ENCODE assay signal across 8 cellular contexts in genomic region chr10:74000244-74000643, GRCh38. TPM values are rescaled to one million over a fixed set of nuclear protein-coding genes. Genes with fewer than 3 reads are reported as not detected.
DNase-seq lines count a peak whose midpoint lies in the region; ATAC-seq and TF ChIP-seq lines count a peak whose summit lies in the region.
"Not testable (repeated sequence)": the region's sequence is repeated elsewhere in the genome, so short reads cannot be mapped to it uniquely, and the experiment has no call there.

No MANE protein-coding gene starts in this region.

- not testable (repeated sequence) for DNase-seq in WTC11 (ENCODE audit: low spot score); colonic mucosa; mesenchymal stem cell; thyroid gland

- not testable (repeated sequence) for ATAC-seq in WTC11, gastroesophageal sphincter

- H2BK120ac ChIP-seq in mesenchymal stem cell (ENCODE audit: low read depth, low read length), result not testable (repeated sequence)

- not testable (repeated sequence) for H3K23ac ChIP-seq in mesenchymal stem cell (ENCODE audit: low read length in 2 of 2)

- H3K4ac ChIP-seq in mesenchymal stem cell (ENCODE audit: low read depth in 1 of 2, low read length in 2 of 2), result not testable (repeated sequence)

- not testable (repeated sequence) for H3K14ac ChIP-seq in mesenchymal stem cell (ENCODE audit: low read length in 2 of 2)

- not testable (repeated sequence) for H3K18ac ChIP-seq in mesenchymal stem cell (ENCODE audit: low read depth in 1 of 2, low read length in 2 of 2)

- not testable (repeated sequence) for TF ChIP-seq POLR2A in gastroesophageal sphincter (IDR thresholded peaks at IDR 0.05); thyroid gland (IDR thresholded peaks at IDR 0.05)

- POLR2A ChIA-PET in WTC11 (lab: Charles Lee), result interaction anchor here (0.6 to 9.2 kb wide), 8 partner anchors 12 to 826 kb away, joined by 3 to 140 read pairs (median 4); partner anchors contain the start of genes ADK and AP3M1

- peak overlapping the region in 8 of 10 experiments; percentile 87 to 99 (median 95); a peak in 16 of 20 replicates for H3K4me3 ChIP-seq in BLaER1 treated with 17β-estradiol and CSF1 and Interleukin-3, amounts not matched to agents 10 nM and 100 nM
- not testable (repeated sequence) for H3K4me3 ChIP-seq in colonic mucosa; parathyroid adenoma (ENCODE audit: low read depth, low read length)
- peak overlapping the region; percentile 89 to 100 for H3K4me3 ChIP-seq in gastroesophageal sphincter
- H3K4me3 ChIP-seq in mesenchymal stem cell (ENCODE audit: insufficient read depth in 1 of 2, low read depth in 1 of 2, low read length in 2 of 2), result peak overlapping the region; percentile 31 to 99
- H3K4me3 ChIP-seq in thyroid gland (replicated peaks in 1 of 3), result peak overlapping the region in 1 of 3 donors; percentile 100

- H3K27ac ChIP-seq in BLaER1 treated with 17β-estradiol and CSF1 and Interleukin-3, amounts not matched to agents 10 nM and 100 nM, result peak overlapping the region in 8 of 11 experiments; percentile 9 to 91 (median 83); a peak in 9 of 22 replicates
- peak overlapping the region; percentile 97 for H3K27ac ChIP-seq in colonic mucosa
- H3K27ac ChIP-seq in gastroesophageal sphincter, result peak overlapping the region in 3 of 4 donors; percentile 94 to 99 (median 99)
- peak overlapping the region; percentile 87 for H3K27ac ChIP-seq in mesenchymal stem cell (ENCODE audit: low read length, poor library complexity, severe bottlenecking)
- peak overlapping the region; percentile 92 for H3K27ac ChIP-seq in parathyroid adenoma
- H3K27ac ChIP-seq in thyroid gland, result peak overlapping the region in 2 of 3 donors; percentile 99

- H3K36me3 ChIP-seq in BLaER1 treated with 17β-estradiol and CSF1 and Interleukin-3, amounts not matched to agents 10 nM and 100 nM, result peaks cover 0 to 26% (median 11%) of the 10 kb centered on the region in 11 experiments; a peak in 7 of 22 replicates
- not testable (repeated sequence) for H3K36me3 ChIP-seq in colonic mucosa; gastroesophageal sphincter; parathyroid adenoma (ENCODE audit: control insufficient read depth, insufficient read depth, low read length); thyroid gland
- peaks cover 0 to 20% of the 10 kb centered on the region in 2 experiments for H3K36me3 ChIP-seq in mesenchymal stem cell (ENCODE audit: control insufficient read depth in 1 of 2, insufficient read depth in 2 of 2, low read depth in 1 of 2, low read length in 2 of 2)

- H2BK5ac ChIP-seq in mesenchymal stem cell (ENCODE audit: low read depth, low read length, poor library complexity, severe bottlenecking), result not testable (repeated sequence)

- H3K4me1 Mint-ChIP-seq in IgD-negative memory B cell (peaks cover 27 to 40% (median 28%) of the 10 kb centered on the region in 3 donors), WTC11 (peaks cover 50% of the 10 kb centered on the region)

- H4K20me1 ChIP-seq in BLaER1 treated with 17β-estradiol and CSF1 and Interleukin-3, amounts not matched to agents 10 nM and 100 nM, result peaks cover 0 to 56% (median 16%) of the 10 kb centered on the region in 11 experiments; a peak in 12 of 22 replicates

- CTCF ChIA-PET in WTC11 (lab: Charles Lee), result interaction anchor here (0.6 to 4.5 kb wide), 9 partner anchors 26 to 121 kb away, joined by 3 to 33 read pairs (median 7); no protein-coding TSS in a partner anchor

- not testable (repeated sequence) for TF ChIP-seq EP300 in gastroesophageal sphincter (IDR thresholded peaks at IDR 0.05)

- H3K4me3 Mint-ChIP-seq in IgD-negative memory B cell, result peak overlapping the region in 3 of 4 donors; percentile 86 to 99 (median 99)
- H3K4me3 Mint-ChIP-seq in WTC11, result peak overlapping the region; percentile 98

- intact Hi-C loops in colonic mucosa (cut with DNase I); thyroid gland (cut with DNase I): not testable (repeated sequence)

- not testable (repeated sequence) for H2AK5ac ChIP-seq in mesenchymal stem cell (ENCODE audit: low read length, severe bottlenecking)

- not testable (repeated sequence) for H3K9me3 Mint-ChIP-seq in IgD-negative memory B cell, WTC11

- not testable (repeated sequence) for H3K27me3 ChIP-seq in BLaER1 treated with 17β-estradiol and CSF1 and Interleukin-3, amounts not matched to agents 10 nM and 100 nM; colonic mucosa; gastroesophageal sphincter; mesenchymal stem cell (ENCODE audit: control insufficient read depth in 1 of 2, insufficient read depth in 1 of 2, low read length in 2 of 2); parathyroid adenoma (ENCODE audit: control insufficient read depth, insufficient read depth, low read length); thyroid gland

- not testable (repeated sequence) for H2BK15ac ChIP-seq in mesenchymal stem cell (ENCODE audit: low read depth, poor library complexity, severe bottlenecking)

- H3K79me2 ChIP-seq in parathyroid adenoma, result peaks cover 27% of the 10 kb centered on the region

- not testable (repeated sequence) for H4K91ac ChIP-seq in mesenchymal stem cell (ENCODE audit: low read length)

- not testable (repeated sequence) for H2AFZ ChIP-seq in mesenchymal stem cell (ENCODE audit: low read depth, low read length); parathyroid adenoma

- H2BK12ac ChIP-seq in mesenchymal stem cell (ENCODE audit: low read length in 2 of 2), result not testable (repeated sequence)

- not testable (repeated sequence) for TF ChIP-seq CTCF in WTC11 (IDR thresholded peaks at IDR 0.05); colonic mucosa (IDR thresholded peaks at IDR 0.05); gastroesophageal sphincter (IDR thresholded peaks at IDR 0.05); parathyroid adenoma (IDR thresholded peaks at IDR 0.05); thyroid gland (IDR thresholded peaks at IDR 0.05)

- not testable (repeated sequence) for H4K8ac ChIP-seq in mesenchymal stem cell (ENCODE audit: low read length)

- H3K79me1 ChIP-seq in mesenchymal stem cell (replicated peaks; ENCODE audit: low read length, poor library complexity, severe bottlenecking), result not testable (repeated sequence)

- H3K4me1 ChIP-seq in BLaER1 treated with 17β-estradiol and CSF1 and Interleukin-3, amounts not matched to agents 10 nM and 100 nM, result peaks cover 47 to 69% (median 59%) of the 10 kb centered on the region in 10 experiments
- not testable (repeated sequence) for H3K4me1 ChIP-seq in colonic mucosa; mesenchymal stem cell (ENCODE audit: control insufficient read depth, insufficient read depth, low read depth, low read length); parathyroid adenoma
- peaks cover 3 to 67% (median 12%) of the 10 kb centered on the region in 3 donors for H3K4me1 ChIP-seq in gastroesophageal sphincter
- peaks cover 10 to 13% of the 10 kb centered on the region in 2 donors for H3K4me1 ChIP-seq in thyroid gland

- not testable (repeated sequence) for H3K27me3 Mint-ChIP-seq in IgD-negative memory B cell; WTC11 (ENCODE audit: low read depth)

- H3K9me3 ChIP-seq in BLaER1 treated with 17β-estradiol and CSF1 and Interleukin-3, amounts not matched to agents 10 nM and 100 nM (replicated peaks in 1 of 11); colonic mucosa; gastroesophageal sphincter; mesenchymal stem cell (ENCODE audit: control insufficient read depth, low read length); parathyroid adenoma (ENCODE audit: control insufficient read depth, low read length); thyroid gland: not testable (repeated sequence)

- not testable (repeated sequence) for H3K36me3 Mint-ChIP-seq in IgD-negative memory B cell
- peaks cover 47% of the 10 kb centered on the region for H3K36me3 Mint-ChIP-seq in WTC11

- 59 to 80% methylated on average over 1 to 10 of the region's 11 CpGs for WGBS in gastroesophageal sphincter (ENCODE audit: low coverage in 1 of 2), 2 donors
- 76% methylated on average over 7 of the region's 11 CpGs for WGBS in mesenchymal stem cell
- WGBS in thyroid gland, 2 donors, result 93% methylated on average over 11 of the region's 11 CpGs

- H3K4me2 ChIP-seq in BLaER1 treated with 17β-estradiol and CSF1 and Interleukin-3, amounts not matched to agents 10 nM and 100 nM, result peak overlapping the region; percentile 87 to 100 (median 95)
- peak overlapping the region; percentile 67 for H3K4me2 ChIP-seq in mesenchymal stem cell (ENCODE audit: low read length, poor library complexity, severe bottlenecking)
- not testable (repeated sequence) for H3K4me2 ChIP-seq in parathyroid adenoma (ENCODE audit: low read length)

- H3K9ac ChIP-seq in BLaER1 treated with 17β-estradiol and CSF1 and Interleukin-3, amounts not matched to agents 10 nM and 100 nM, result peak overlapping the region in 9 of 11 experiments; percentile 84 to 92 (median 87); a peak in 15 of 22 replicates
- H3K9ac ChIP-seq in colonic mucosa (ENCODE audit: low read depth in 2 of 2, low read length in 2 of 2), result peak overlapping the region in 1 of 2 donors; percentile 98
- peak overlapping the region; percentile 99 for H3K9ac ChIP-seq in mesenchymal stem cell (ENCODE audit: low read length)
- H3K9ac ChIP-seq in parathyroid adenoma, result not testable (repeated sequence)

- H3K27ac Mint-ChIP-seq in IgD-negative memory B cell (peak overlapping the region in 2 of 3 donors; percentile 70 to 76), WTC11 (peak overlapping the region; percentile 98)

RNA-seq across cellular contexts. Expression of gene VCL, which starts 2.3 kb away (rescaled TPM):
- 44.2 TPM for polyA plus RNA-seq in IgD-negative memory B cell
- total RNA-seq in WTC11 (2021), result 225 to 236 TPM (median 234 TPM) in 3 replicates
- 100 to 1,000 TPM in 1 of 2 donors, 10 to 100 TPM in 1; 99.9 to 179 TPM for total RNA-seq in colonic mucosa
- total RNA-seq in gastroesophageal sphincter, result 100 to 1,000 TPM; 433 to 615 (median 440) TPM
- polyA plus RNA-seq in mesenchymal stem cell (2013, experiment 1 of 2), result 216 TPM
- polyA plus RNA-seq in mesenchymal stem cell (2013, experiment 2 of 2), result 211 TPM
- total RNA-seq in thyroid gland, result 100 to 1,000 TPM in 3 of 4 donors, 10 to 100 TPM in 1; 71.9 to 151 (median 112) TPM
